In genomic region chr20:43191946-43192847, GRCh38 we compare ENCODE assay signal across 8 cellular contexts. TPM values are rescaled to one million over a fixed set of nuclear protein-coding genes. Genes with fewer than 3 reads are reported as not detected.
DNase-seq lines count a peak whose midpoint lies in the region; ATAC-seq and TF ChIP-seq lines count a peak whose summit lies in the region.

No MANE protein-coding gene starts in this region.

- DNase-seq in activated CD4-positive, alpha-beta T cell treated with anti-CD3 and anti-CD28 coated beads for 36 hours: peak; percentile 49
- no peak for DNase-seq in activated CD4-positive, alpha-beta T cell treated with anti-CD3 and anti-CD28 coated beads, Interleukin-2, amount 50 U/mL, for 1 hour
- DNase-seq in NCI-H510A (lab: John Stamatoyannopoulos, UW) (peak; percentile 70), epithelial cell of esophagus (ENCODE audit: low read depth) (peak; percentile 15), pons (ENCODE audit: low spot score) (peak; percentile 30), middle frontal gyrus (ENCODE audit: extremely low spot score, low spot score) (no peak)
- DNase-seq in stimulated activated CD4-positive, alpha-beta T cell treated with anti-CD3 and anti-CD28 coated beads, Interleukin-12 subunit alpha, Interleukin-12 subunit beta, amount 100 ng/mL, for 4 hours: no peak

- peaks cover 37% of the 10 kb centered on the region for H3K27me3 Mint-ChIP-seq in activated CD4-positive, alpha-beta T cell treated with anti-CD3 and anti-CD28 coated beads for 36 hours

- H3K36me3 Mint-ChIP-seq in activated CD4-positive, alpha-beta T cell treated with anti-CD3 and anti-CD28 coated beads for 36 hours (ENCODE audit: low read depth): no peaks in the 10 kb centered on the region

- H3K4me1 Mint-ChIP-seq in activated CD4-positive, alpha-beta T cell treated with anti-CD3 and anti-CD28 coated beads for 36 hours: peaks cover 4% of the 10 kb centered on the region

- TF ChIP-seq CTCF in epithelial cell of esophagus (IDR thresholded peaks at IDR 0.05; ENCODE audit: insufficient read depth, low read depth, low read length, missing control alignments): peak; percentile 45

- H3K4me3 ChIP-seq in epithelial cell of esophagus (ENCODE audit: low read length): no peak overlapping the region

- H3K9me3 Mint-ChIP-seq in activated CD4-positive, alpha-beta T cell treated with anti-CD3 and anti-CD28 coated beads for 36 hours (ENCODE audit: low read depth): no peaks in the 10 kb centered on the region

- intact Hi-C loops in activated CD4-positive, alpha-beta T cell treated with anti-CD3 and anti-CD28 coated beads for 36 hours (cut with DNase I, micrococcal nuclease): loop anchor here in 1 of 2 experiments (5.0 kb wide), 1 partner anchor 215 kb away; no protein-coding TSS in a partner anchor

- CTCF ChIA-PET in activated CD4-positive, alpha-beta T cell treated with anti-CD3 and anti-CD28 coated beads for 36 hours (lab: Charles Lee): interaction anchor here (0.7 to 1.1 kb wide), 3 partner anchors 12 to 1002 kb away, joined by 3 read pairs; no protein-coding TSS in a partner anchor

- no peak overlapping the region for H3K4me3 Mint-ChIP-seq in activated CD4-positive, alpha-beta T cell treated with anti-CD3 and anti-CD28 coated beads for 36 hours

- ATAC-seq in activated CD4-positive, alpha-beta T cell treated with anti-CD3 and anti-CD28 coated beads for 36 hours: no peak
- ATAC-seq in HG03565 (IDR thresholded peaks at IDR 0.05; ENCODE audit: unreplicated experiment): no peak

- POLR2A ChIA-PET in activated CD4-positive, alpha-beta T cell treated with anti-CD3 and anti-CD28 coated beads for 36 hours (lab: Charles Lee): no interaction called here

- H3K27ac Mint-ChIP-seq in activated CD4-positive, alpha-beta T cell treated with anti-CD3 and anti-CD28 coated beads for 36 hours: no peak overlapping the region

RNA-seq across cellular contexts. Expression of gene PTPRT, which starts 2.5 kb away (rescaled TPM):
- not detected for total RNA-seq in activated CD4-positive, alpha-beta T cell treated with anti-CD3 and anti-CD28 coated beads for 36 hours

Comparison
In these comparisons a context has a peak if more than half of its experiments do, and no peak if none do; other contexts are left out.
1. DNase-seq: peak in activated CD4-positive, alpha-beta T cell treated with anti-CD3 and anti-CD28 coated beads for 36 hours (single experiment), NCI-H510A (single experiment), epithelial cell of esophagus (single experiment) and pons (single experiment); none in activated CD4-positive, alpha-beta T cell treated with anti-CD3 and anti-CD28 coated beads, Interleukin-2, amount 50 U/mL, for 1 hour (single experiment), middle frontal gyrus (single experiment) and stimulated activated CD4-positive, alpha-beta T cell treated with anti-CD3 and anti-CD28 coated beads, Interleukin-12 subunit alpha, Interleukin-12 subunit beta, amount 100 ng/mL, for 4 hours (single experiment).